9 cellular contexts compared by ENCODE assay signal in the genomic region with DNA sequence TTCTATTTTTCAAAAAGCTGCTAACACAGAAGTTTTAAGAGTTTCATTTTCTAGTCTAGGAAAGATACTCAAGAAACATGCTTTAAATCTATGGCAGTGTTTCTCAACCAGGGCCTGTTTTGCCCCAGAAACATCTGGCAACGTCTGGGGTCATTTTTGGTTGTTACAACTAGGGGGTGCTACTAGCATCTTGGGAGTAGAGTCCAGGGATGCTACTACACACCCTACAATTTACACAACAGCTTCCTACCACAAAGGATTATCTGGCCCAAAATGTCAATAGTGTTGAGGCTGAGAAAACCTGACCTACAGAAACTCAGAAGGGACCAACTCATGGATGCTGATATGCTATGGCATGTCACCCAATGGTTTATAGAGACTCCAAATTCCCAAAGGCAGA. TPM values are rescaled to one million over a fixed set of nuclear protein-coding genes. Genes with fewer than 3 reads are reported as not detected.
DNase-seq lines count a peak whose midpoint lies in the region; ATAC-seq and TF ChIP-seq lines count a peak whose summit lies in the region.
"Had no signal": no experiment of that assay in that cellular context is flagged by ENCODE, and none has a peak within 500 bp of the region (broad histone marks: within the 10 kb centered on the region; RNA-seq: fewer than 3 reads in every experiment).

No MANE protein-coding gene starts in this region.

- H3K36me3 ChIP-seq in neural progenitor cell = peaks cover 4% of the 10 kb centered on the region

- H3K9ac ChIP-seq in neural progenitor cell = no peak overlapping the region

- H3K9me3 ChIP-seq in neural progenitor cell (ENCODE audit: low read depth) = no peaks in the 10 kb centered on the region

- no peak overlapping the region for H3K27ac ChIP-seq in neural progenitor cell

- no peaks in the 10 kb centered on the region for H3K4me1 Mint-ChIP-seq in neural progenitor cell

- H3K79me2 ChIP-seq in neural progenitor cell (ENCODE audit: low read depth) = no peaks in the 10 kb centered on the region

- H3K4me3 ChIP-seq in neural progenitor cell = no peak overlapping the region

- no peak overlapping the region for H3K4me3 Mint-ChIP-seq in neural progenitor cell

- H3K4me1 ChIP-seq in neural progenitor cell = no peaks in the 10 kb centered on the region

- H3K27me3 ChIP-seq in neural progenitor cell = no peaks in the 10 kb centered on the region

- no peak overlapping the region for H3K4me2 ChIP-seq in neural progenitor cell

- peaks cover 5% of the 10 kb centered on the region for H3F3A ChIP-seq in neural progenitor cell (ENCODE audit: low read depth)

- peak; percentile 7 for DNase-seq in NCI-H748 (lab: John Stamatoyannopoulos, UW; ENCODE audit: unreplicated experiment)
- DNase-seq in NCI-H748 treated with DMSO at 0.1 percent for 48 hours (lab: John Stamatoyannopoulos, UW) = no peak
- peak; percentile 16 for DNase-seq in M059J (ENCODE audit: low read depth)
- peak; percentile 18 for DNase-seq in cerebellar cortex (ENCODE audit: low spot score)
- DNase-seq in neural progenitor cell (ENCODE audit: low spot score) = peak; percentile 41
- DNase-seq in stimulated activated naive CD4-positive, alpha-beta T cell (lab: John Stamatoyannopoulos, UW) = no peak
- DNase-seq in NCI-H1436 (lab: John Stamatoyannopoulos, UW) = no peak

- no peak for ATAC-seq in GM18909 (IDR thresholded peaks at IDR 0.05; ENCODE audit: poor library complexity, unreplicated experiment)
- ATAC-seq: Panc1 had no signal

- H3K27me3 Mint-ChIP-seq in neural progenitor cell (ENCODE audit: insufficient read depth, low read depth) = no peaks in the 10 kb centered on the region

- H3K36me3 Mint-ChIP-seq in neural progenitor cell = peaks cover 35% of the 10 kb centered on the region

- H4K20me1 ChIP-seq in neural progenitor cell (ENCODE audit: low read depth) = no peaks in the 10 kb centered on the region

- H2AFZ ChIP-seq in neural progenitor cell (replicated peaks) = no peak overlapping the region

- H3K27ac Mint-ChIP-seq in neural progenitor cell = no peak overlapping the region

- H3K9me3 Mint-ChIP-seq in neural progenitor cell = no peaks in the 10 kb centered on the region

- TF ChIP-seq CTCF in neural progenitor cell (IDR thresholded peaks at IDR 0.05) = peak; percentile 68

RNA-seq across cellular contexts. Expression of gene SERAC1, which starts 24.4 kb away (rescaled TPM):
- total RNA-seq in M059J (2014; rRNA removed; shearing (Covaris generic)) = 11.4 and 14.8 TPM in 2 replicates
- 25.0 and 35.7 TPM in 2 replicates for total RNA-seq in neural progenitor cell (ENCODE audit: low replicate concordance)

RNA-seq across cellular contexts. Expression of gene GTF2H5, which starts 24.4 kb away (rescaled TPM):
- 10.5 and 19.0 TPM in 2 replicates for total RNA-seq in M059J (2014; rRNA removed; shearing (Covaris generic))
- 5.2 and 12.4 TPM in 2 replicates for total RNA-seq in neural progenitor cell (ENCODE audit: low replicate concordance)

Comparison
In these comparisons a context has a peak if more than half of its experiments do, and no peak if none do; other contexts are left out.
1. DNase-seq: peak in NCI-H748 (single experiment), M059J (single experiment), cerebellar cortex (single experiment) and neural progenitor cell (single experiment); none in NCI-H748 treated with DMSO at 0.1 percent for 48 hours (single experiment), stimulated activated naive CD4-positive, alpha-beta T cell (0 of 6) and NCI-H1436 (single experiment).